In the genomic region with DNA sequence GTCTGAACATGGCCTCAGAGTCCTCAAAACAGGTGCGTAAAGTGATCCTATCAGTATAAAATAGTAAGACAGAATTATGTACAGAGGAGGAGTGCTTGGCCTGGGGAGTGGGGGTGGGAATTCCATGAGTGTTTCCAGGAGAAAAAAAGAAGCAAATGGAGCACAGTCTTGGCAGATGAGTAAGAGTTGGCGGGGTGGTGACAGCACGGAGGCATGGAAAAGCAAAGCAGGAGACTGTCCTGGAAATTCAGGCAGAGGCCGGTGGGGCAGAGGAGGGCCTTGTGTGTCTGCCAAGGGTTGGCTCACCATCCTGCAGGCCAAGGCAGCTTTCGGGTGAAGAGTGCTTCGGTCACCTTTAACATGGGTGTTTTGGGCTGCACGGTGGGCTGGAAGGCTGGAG, we compare ENCODE assay signal across 9 cellular contexts.
A peak's percentile ranks its signal among the peaks of the same experiment; 100 is the strongest.
DNase-seq lines count a peak whose midpoint lies in the region; ATAC-seq and TF ChIP-seq lines count a peak whose summit lies in the region.
"Had no signal": no experiment of that assay in that cellular context is flagged by ENCODE, and none has a peak within 500 bp of the region (broad histone marks: within the 10 kb centered on the region; RNA-seq: fewer than 3 reads in every experiment).

No MANE protein-coding gene starts in this region.

- H3K36me3 ChIP-seq in colonic mucosa = no peaks in the 10 kb centered on the region
- H3K36me3 ChIP-seq in subcutaneous abdominal adipose tissue (ENCODE audit: control insufficient read depth in 5 of 5, insufficient read depth in 5 of 5, low read length in 5 of 5) = no peaks in the 10 kb centered on the region
- H3K36me3 ChIP-seq in effector memory CD4-positive, alpha-beta T cell (ENCODE audit: control insufficient read depth, insufficient read depth, low read length) = no peaks in the 10 kb centered on the region

- no peaks in the 10 kb centered on the region for H3K9me3 Mint-ChIP-seq in endothelial cell (ENCODE audit: unreplicated experiment)

- H3K9ac ChIP-seq in colonic mucosa (ENCODE audit: low read depth in 2 of 2, low read length in 2 of 2) (no peak overlapping the region), subcutaneous abdominal adipose tissue (ENCODE audit: low read length in 5 of 5) (peak overlapping the region in 3 of 5 donors; percentile 31 to 56 (median 52))

- TF ChIP-seq CTCF in colonic mucosa (IDR thresholded peaks at IDR 0.05) (no peak), endothelial cell (IDR thresholded peaks at IDR 0.05; ENCODE audit: unreplicated experiment) (no peak)

- peaks cover 2% of the 10 kb centered on the region for H3K27me3 Mint-ChIP-seq in endothelial cell (ENCODE audit: unreplicated experiment)

- no peak overlapping the region for H3K4me3 Mint-ChIP-seq in endothelial cell (ENCODE audit: unreplicated experiment)

- H3K27me3 ChIP-seq in colonic mucosa (no peaks in the 10 kb centered on the region), subcutaneous abdominal adipose tissue (ENCODE audit: control insufficient read depth in 5 of 5, insufficient read depth in 4 of 5, low read length in 5 of 5) (no peaks in the 10 kb centered on the region)
- no peaks in the 10 kb centered on the region for H3K27me3 ChIP-seq in effector memory CD4-positive, alpha-beta T cell (replicated peaks; ENCODE audit: control insufficient read depth, insufficient read depth, low read length, poor library complexity, severe bottlenecking)

- H3K9me3 ChIP-seq in colonic mucosa (no peaks in the 10 kb centered on the region), subcutaneous abdominal adipose tissue (ENCODE audit: control insufficient read depth in 5 of 5, low read length in 5 of 5) (no peaks in the 10 kb centered on the region)
- no peaks in the 10 kb centered on the region for H3K9me3 ChIP-seq in effector memory CD4-positive, alpha-beta T cell (ENCODE audit: control insufficient read depth, low read length)

- intact Hi-C loops in colonic mucosa (cut with DNase I) = no loop called here

- peaks cover 6% of the 10 kb centered on the region for H3K4me1 Mint-ChIP-seq in endothelial cell (ENCODE audit: unreplicated experiment)

- H3K4me1 ChIP-seq in colonic mucosa (no peaks in the 10 kb centered on the region), subcutaneous abdominal adipose tissue (ENCODE audit: control insufficient read depth in 5 of 5, insufficient read depth in 5 of 5, low read length in 5 of 5) (peaks cover 17 to 45% (median 45%) of the 10 kb centered on the region in 5 donors)
- no peaks in the 10 kb centered on the region for H3K4me1 ChIP-seq in effector memory CD4-positive, alpha-beta T cell (ENCODE audit: control insufficient read depth, insufficient read depth, low read length, poor library complexity, severe bottlenecking)

- H3K4me3 ChIP-seq in colonic mucosa (no peak overlapping the region), subcutaneous abdominal adipose tissue (ENCODE audit: low read depth in 1 of 5, low read length in 5 of 5) (peak overlapping the region in 1 of 5 donors; percentile 9)
- H3K4me3 ChIP-seq in effector memory CD4-positive, alpha-beta T cell (ENCODE audit: insufficient read depth, low read depth, low read length, poor library complexity, severe bottlenecking) = no peak overlapping the region

- H3K27ac ChIP-seq in colonic mucosa = peak overlapping the region; percentile 15
- peak overlapping the region; percentile 97 for H3K27ac ChIP-seq in subcutaneous abdominal adipose tissue (ENCODE audit: low read depth, low read length)
- no peak overlapping the region for H3K27ac ChIP-seq in effector memory CD4-positive, alpha-beta T cell (ENCODE audit: insufficient read depth, low read length, poor library complexity, severe bottlenecking)

- no peak for ATAC-seq in HG03457 (IDR thresholded peaks at IDR 0.05; ENCODE audit: unreplicated experiment)

- H3K36me3 Mint-ChIP-seq in endothelial cell (ENCODE audit: low read depth, unreplicated experiment) = peaks cover 4% of the 10 kb centered on the region

- DNase-seq in HK-2 (ENCODE audit: unreplicated experiment) = peak; percentile 67
- no peak for DNase-seq in colonic mucosa
- DNase-seq in kidney tubule cell (ENCODE audit: low spot score) = peak; percentile 90
- DNase-seq in effector memory CD4-positive, alpha-beta T cell = no peak
- no peak for DNase-seq in NCI-H1092 treated with DMSO at 0.1 percent for 48 hours (lab: John Stamatoyannopoulos, UW)
- no peak for DNase-seq in endothelial cell (ENCODE audit: low spot score)
- DNase-seq: DMS79 treated with DMSO at 0.1 percent for 48 hours had no signal

- no peak overlapping the region for H3K27ac Mint-ChIP-seq in endothelial cell (ENCODE audit: unreplicated experiment)

Comparison
In these comparisons a context has a peak if more than half of its experiments do, and no peak if none do; other contexts are left out.
1. DNase-seq: peak in HK-2 (single experiment) and kidney tubule cell (single experiment); none in colonic mucosa (single experiment), effector memory CD4-positive, alpha-beta T cell (0 of 3), NCI-H1092 treated with DMSO at 0.1 percent for 48 hours (single experiment) and endothelial cell (single experiment).
2. H3K9ac ChIP-seq: peak in subcutaneous abdominal adipose tissue (3 of 5); none in colonic mucosa (0 of 2).